Comparison of ENCODE assay signal across 7 cellular contexts in the genomic region with DNA sequence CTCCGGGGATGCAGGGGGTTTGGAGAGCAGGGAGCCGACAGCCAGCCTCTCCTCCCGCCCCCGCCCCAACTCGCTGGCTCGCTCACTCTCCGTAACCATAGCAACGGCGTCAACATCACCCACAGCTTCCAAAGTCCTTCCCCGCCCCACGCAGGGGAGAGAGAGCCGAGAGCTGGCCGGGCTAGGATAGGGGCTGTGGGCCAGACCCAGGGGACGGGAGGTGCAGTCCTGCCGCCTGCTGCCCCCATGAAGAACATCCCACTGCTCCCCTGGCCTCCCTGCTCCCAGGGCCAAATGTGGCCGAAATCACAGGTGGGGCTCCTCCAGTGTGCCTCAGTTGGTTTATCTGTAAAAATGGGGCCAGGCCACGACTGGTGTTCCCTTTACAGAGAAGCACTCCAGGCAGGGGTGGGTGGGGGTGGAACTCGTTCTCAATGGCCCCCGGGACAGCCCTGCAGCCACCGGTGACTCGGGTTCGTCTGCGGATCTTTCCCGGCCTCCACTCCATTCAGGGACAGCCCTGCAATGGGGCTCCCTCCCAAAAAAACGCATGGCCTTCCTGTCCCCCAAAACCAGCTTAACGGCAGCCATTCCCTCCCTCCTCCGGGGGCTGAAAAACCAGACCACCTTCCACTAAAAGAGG. TPM values are rescaled to one million over a fixed set of nuclear protein-coding genes. Genes with fewer than 3 reads are reported as not detected.
DNase-seq lines count a peak whose midpoint lies in the region; ATAC-seq, FAIRE-seq and TF ChIP-seq lines count a peak whose summit lies in the region.

No MANE protein-coding gene starts in this region.

- H3K9me3 ChIP-seq in small intestine (ENCODE audit: control insufficient read depth, low read depth): no peaks in the 10 kb centered on the region

- 5 to 24% (median 10%) methylated on average over 27 of the region's 27 CpGs for WGBS in small intestine, 3 donors

- no peaks in the 10 kb centered on the region for H3K27me3 Mint-ChIP-seq in activated naive CD8-positive, alpha-beta T cell treated with anti-CD3 and anti-CD28 coated beads for 36 hours

- intact Hi-C loops in left ventricle myocardium superior (cut with micrococcal nuclease): no loop called here

- no peaks in the 10 kb centered on the region for H3K27me3 ChIP-seq in small intestine (ENCODE audit: control insufficient read depth in 2 of 2, insufficient read depth in 2 of 2, low read length in 2 of 2)

- H3K4me1 ChIP-seq in small intestine (ENCODE audit: control insufficient read depth in 2 of 2, insufficient read depth in 1 of 2, low read depth in 1 of 2, low read length in 1 of 2): peaks cover 19 to 28% of the 10 kb centered on the region in 2 donors

- no peak for TF ChIP-seq CTCF in GM12865 (IDR thresholded peaks at IDR 0.05; ENCODE audit: insufficient read depth, low read depth, low read length, missing control alignments)

- peak overlapping the region; percentile 91 for H3K4me3 Mint-ChIP-seq in activated naive CD8-positive, alpha-beta T cell treated with anti-CD3 and anti-CD28 coated beads for 36 hours

- peak overlapping the region; percentile 51 for H3K27ac Mint-ChIP-seq in activated naive CD8-positive, alpha-beta T cell treated with anti-CD3 and anti-CD28 coated beads for 36 hours

- H3K27ac ChIP-seq in small intestine (ENCODE audit: low read depth in 1 of 2, low read length in 1 of 2): peak overlapping the region; percentile 5 to 98

- H3K4me3 ChIP-seq in GM12865 (ENCODE audit: low read depth, low read length) (peak overlapping the region; percentile 92), small intestine (ENCODE audit: low read depth in 1 of 2, low read length in 2 of 2) (peak overlapping the region; percentile 22 to 34)

- no peaks in the 10 kb centered on the region for H3K36me3 ChIP-seq in small intestine (ENCODE audit: control insufficient read depth in 2 of 2, insufficient read depth in 2 of 2, low read length in 2 of 2)

- FAIRE-seq in small intestine (lab: Jason Lieb, UNC): no peak

- peaks cover 25% of the 10 kb centered on the region for H3K4me1 Mint-ChIP-seq in activated naive CD8-positive, alpha-beta T cell treated with anti-CD3 and anti-CD28 coated beads for 36 hours

- DNase-seq in GM12865 (ENCODE audit: low read depth) (peak; percentile 49), NCI-H524 treated with DMSO at 0.1 percent for 48 hours (lab: John Stamatoyannopoulos, UW) (peak; percentile 37), left ventricle myocardium superior (peak; percentile 64), small intestine (peak; percentile 93)
- peak; percentile 65 for DNase-seq in activated naive CD8-positive, alpha-beta T cell treated with anti-CD3 and anti-CD28 coated beads for 36 hours

- H3K9me3 Mint-ChIP-seq in activated naive CD8-positive, alpha-beta T cell treated with anti-CD3 and anti-CD28 coated beads for 36 hours: no peaks in the 10 kb centered on the region

- peaks cover 6% of the 10 kb centered on the region for H3K36me3 Mint-ChIP-seq in activated naive CD8-positive, alpha-beta T cell treated with anti-CD3 and anti-CD28 coated beads for 36 hours

- ATAC-seq in left ventricle myocardium superior (no peak), HG02852 (IDR thresholded peaks at IDR 0.05; ENCODE audit: unreplicated experiment) (no peak), GM21529 (IDR thresholded peaks at IDR 0.05; ENCODE audit: unreplicated experiment) (no peak)

RNA-seq across cellular contexts. Expression of a gene that starts 3.1 kb away (rescaled TPM):
- total RNA-seq in activated naive CD8-positive, alpha-beta T cell treated with anti-CD3 and anti-CD28 coated beads for 36 hours: 10 to 100 TPM; 37.9 to 39.0 TPM
- 9.8 TPM for total RNA-seq in left ventricle myocardium superior
- 10 to 100 TPM in 2 of 3 donors, 1 to 10 TPM in 1; 7.8 to 14.6 (median 13.3) TPM for polyA plus RNA-seq in small intestine

RNA-seq across cellular contexts. Expression of a gene that starts 12.0 kb away (rescaled TPM):
- total RNA-seq in activated naive CD8-positive, alpha-beta T cell treated with anti-CD3 and anti-CD28 coated beads for 36 hours: 10 to 100 TPM; 53.1 to 54.2 TPM
- 16.0 TPM for total RNA-seq in left ventricle myocardium superior
- polyA plus RNA-seq in small intestine: 10 to 100 TPM; 18.4 to 31.8 (median 22.7) TPM

RNA-seq across cellular contexts. Expression of a gene that starts 25.0 kb away (rescaled TPM):
- 100 to 1,000 TPM in 1 of 2 experiments, 10 to 100 TPM in 1; 98.7 to 106 TPM for total RNA-seq in activated naive CD8-positive, alpha-beta T cell treated with anti-CD3 and anti-CD28 coated beads for 36 hours
- 64.4 TPM for total RNA-seq in left ventricle myocardium superior
- polyA plus RNA-seq in small intestine: 10 to 100 TPM; 52.6 to 79.6 (median 71.3) TPM

RNA-seq across cellular contexts. Expression of a gene that starts 44.9 kb away (rescaled TPM):
- 1 to 10 TPM; 5.7 to 5.9 TPM for total RNA-seq in activated naive CD8-positive, alpha-beta T cell treated with anti-CD3 and anti-CD28 coated beads for 36 hours
- 2.0 TPM for total RNA-seq in left ventricle myocardium superior
- 10 to 100 TPM; 10.4 to 38.1 (median 35.8) TPM for polyA plus RNA-seq in small intestine

RNA-seq across cellular contexts. Expression of a gene that starts 44.9 kb away (rescaled TPM):
- 10 to 100 TPM; 31.0 to 35.0 TPM for total RNA-seq in activated naive CD8-positive, alpha-beta T cell treated with anti-CD3 and anti-CD28 coated beads for 36 hours
- 16.4 TPM for total RNA-seq in left ventricle myocardium superior
- polyA plus RNA-seq in small intestine: 10 to 100 TPM; 31.3 to 39.4 (median 36.9) TPM

Comparison
In these comparisons a context has a peak if more than half of its experiments do, and no peak if none do; other contexts are left out.
1. DNase-seq: peak in every context shown above with its lines; median percentile 93 in small intestine; 65 in activated naive CD8-positive, alpha-beta T cell treated with anti-CD3 and anti-CD28 coated beads for 36 hours; 64 in left ventricle myocardium superior; 49 in GM12865; 37 in NCI-H524 treated with DMSO at 0.1 percent for 48 hours.